In the genomic region with DNA sequence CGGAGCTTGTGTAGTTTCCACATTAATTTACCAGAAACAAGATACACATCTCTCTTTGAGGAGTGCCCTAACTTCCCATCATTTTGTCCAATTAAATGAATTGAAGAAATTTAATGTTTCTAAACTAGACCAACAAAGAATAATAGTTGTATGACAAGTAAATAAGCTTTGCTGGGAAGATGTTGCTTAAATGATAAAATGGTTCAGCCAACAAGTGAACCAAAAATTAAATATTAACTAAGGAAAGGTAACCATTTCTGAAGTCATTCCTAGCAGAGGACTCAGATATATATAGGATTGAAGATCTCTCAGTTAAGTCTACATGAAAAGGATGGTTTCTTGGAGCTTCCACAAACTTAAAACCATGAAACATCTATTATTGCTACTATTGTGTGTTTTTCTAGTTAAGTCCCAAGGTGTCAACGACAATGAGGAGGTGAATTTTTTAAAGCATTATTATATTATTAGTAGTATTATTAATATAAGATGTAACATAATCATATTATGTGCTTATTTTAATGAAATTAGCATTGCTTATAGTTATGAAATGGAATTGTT, we compare ENCODE assay signal across 35 cellular contexts. TPM values are rescaled to one million over a fixed set of nuclear protein-coding genes. Genes with fewer than 3 reads are reported as not detected.
"Had no signal": no experiment of that assay in that cellular context is flagged by ENCODE, and none has a peak within 500 bp of the region (broad histone marks: within the 10 kb centered on the region; RNA-seq: fewer than 3 reads in every experiment).

A gene (plus strand): TSS at position 315 of the 558 bp plus-strand sequence. CDS start 8 bp downstream, at position 323.

- H3K4me1 ChIP-seq: breast epithelium, esophagus muscularis mucosa, heart left ventricle, lower lobe of right lung, neural progenitor cell, parathyroid adenoma, thyroid gland, upper lobe of right lung had no signal

- H3K4me3 ChIP-seq: breast epithelium, esophagus muscularis mucosa, heart left ventricle, lower lobe of right lung, neural progenitor cell, thyroid gland, upper lobe of right lung had no signal

- H3K9me3 ChIP-seq: breast epithelium, esophagus muscularis mucosa, heart left ventricle, lower lobe of right lung, thyroid gland, upper lobe of right lung had no signal

- H3K27ac ChIP-seq: breast epithelium, esophagus muscularis mucosa, foreskin keratinocyte, heart left ventricle, lower lobe of right lung, neural progenitor cell, parathyroid adenoma, thyroid gland, upper lobe of right lung, VCaP had no signal

- ATAC-seq: activated T-helper 17 cell treated with anti-CD3 and anti-CD28 coated beads, Interleukin-2, amount 50 U/mL, for 72 hours; foreskin keratinocyte; heart left ventricle; lower lobe of right lung; natural killer cell; right cardiac atrium; stimulated activated effector memory CD8-positive, alpha-beta T cell treated with anti-CD3 and anti-CD28 coated beads, Interleukin-12 subunit alpha, Interleukin-12 subunit beta, amount 100 ng/mL, for 72 hours; stimulated activated naive CD8-positive, alpha-beta T cell treated with anti-CD3 and anti-CD28 coated beads, Interleukin-15, amount 100 ng/mL, for 72 hours; upper lobe of right lung had no signal

- H3K27ac Mint-ChIP-seq: activated T-cell treated with anti-CD3 and anti-CD28 coated beads, Interleukin-2, amount 50 U/mL, for 24 hours; activated T-helper 17 cell treated with anti-CD3 and anti-CD28 coated beads, Interleukin-2, amount 50 U/mL, for 72 hours; dendritic cell treated with granulocyte-macrophage colony-stimulating factor and Interleukin-4, amounts not matched to agents 40 ng/mL and 50 ng/mL, for 4 days; endodermal cell; natural killer cell; neural progenitor cell; stimulated activated effector memory CD8-positive, alpha-beta T cell treated with anti-CD3 and anti-CD28 coated beads, Interleukin-12 subunit alpha, Interleukin-12 subunit beta, amount 100 ng/mL, for 72 hours; stimulated activated naive CD8-positive, alpha-beta T cell treated with anti-CD3 and anti-CD28 coated beads, Interleukin-15, amount 100 ng/mL, for 72 hours; T-helper 1 cell treated with Interleukin-12 subunit alpha and Interleukin-12 subunit beta and Interleukin-4 antibody, amounts not matched to agents 30 μg/mL and 1 μg/mL, for 36 hours had no signal

- H3K27me3 ChIP-seq: breast epithelium, esophagus muscularis mucosa, foreskin keratinocyte, heart left ventricle, neural progenitor cell, thyroid gland, upper lobe of right lung had no signal

- H3K4me1 Mint-ChIP-seq: activated T-helper 17 cell treated with anti-CD3 and anti-CD28 coated beads, Interleukin-2, amount 50 U/mL, for 72 hours; natural killer cell; neural progenitor cell; stimulated activated effector memory CD8-positive, alpha-beta T cell treated with anti-CD3 and anti-CD28 coated beads, Interleukin-12 subunit alpha, Interleukin-12 subunit beta, amount 100 ng/mL, for 72 hours; stimulated activated naive CD8-positive, alpha-beta T cell treated with anti-CD3 and anti-CD28 coated beads, Interleukin-15, amount 100 ng/mL, for 72 hours had no signal

- H3K36me3 Mint-ChIP-seq: natural killer cell; neural progenitor cell; stimulated activated effector memory CD8-positive, alpha-beta T cell treated with anti-CD3 and anti-CD28 coated beads, Interleukin-12 subunit alpha, Interleukin-12 subunit beta, amount 100 ng/mL, for 72 hours had no signal

- FAIRE-seq: TTC549 had no signal

- H3K4me3 Mint-ChIP-seq: activated T-cell treated with anti-CD3 and anti-CD28 coated beads, Interleukin-2, amount 50 U/mL, for 24 hours; activated T-helper 17 cell treated with anti-CD3 and anti-CD28 coated beads, Interleukin-2, amount 50 U/mL, for 72 hours; dendritic cell treated with granulocyte-macrophage colony-stimulating factor and Interleukin-4, amounts not matched to agents 40 ng/mL and 50 ng/mL, for 4 days; endodermal cell; natural killer cell; neural progenitor cell; stimulated activated effector memory CD8-positive, alpha-beta T cell treated with anti-CD3 and anti-CD28 coated beads, Interleukin-12 subunit alpha, Interleukin-12 subunit beta, amount 100 ng/mL, for 72 hours; stimulated activated naive CD8-positive, alpha-beta T cell treated with anti-CD3 and anti-CD28 coated beads, Interleukin-15, amount 100 ng/mL, for 72 hours; T-helper 1 cell treated with Interleukin-12 subunit alpha and Interleukin-12 subunit beta and Interleukin-4 antibody, amounts not matched to agents 30 μg/mL and 1 μg/mL, for 36 hours had no signal

- H3K36me3 ChIP-seq: breast epithelium, esophagus muscularis mucosa, heart left ventricle, lower lobe of right lung, neural progenitor cell, thyroid gland, upper lobe of right lung had no signal

- H3K9me3 Mint-ChIP-seq: activated T-cell treated with anti-CD3 and anti-CD28 coated beads, Interleukin-2, amount 50 U/mL, for 24 hours; activated T-helper 17 cell treated with anti-CD3 and anti-CD28 coated beads, Interleukin-2, amount 50 U/mL, for 72 hours; dendritic cell treated with granulocyte-macrophage colony-stimulating factor and Interleukin-4, amounts not matched to agents 40 ng/mL and 50 ng/mL, for 4 days; endodermal cell; natural killer cell; neural progenitor cell; stimulated activated effector memory CD8-positive, alpha-beta T cell treated with anti-CD3 and anti-CD28 coated beads, Interleukin-12 subunit alpha, Interleukin-12 subunit beta, amount 100 ng/mL, for 72 hours; stimulated activated naive CD8-positive, alpha-beta T cell treated with anti-CD3 and anti-CD28 coated beads, Interleukin-15, amount 100 ng/mL, for 72 hours; T-helper 1 cell treated with Interleukin-12 subunit alpha and Interleukin-12 subunit beta and Interleukin-4 antibody, amounts not matched to agents 30 μg/mL and 1 μg/mL, for 36 hours had no signal

- H3K9ac ChIP-seq: neural progenitor cell, parathyroid adenoma had no signal

- DNase-seq: activated CD4-positive, alpha-beta T cell treated with anti-CD3 and anti-CD28 coated beads for 48 hours; activated CD4-positive, alpha-beta T cell treated with anti-CD3 and anti-CD28 coated beads, Interleukin-2, amount 50 U/mL, for 48 hours; activated CD8-positive, alpha-beta memory T cell treated with anti-CD3 and anti-CD28 coated beads, Interleukin-2, amount 50 U/mL, for 4 hours; activated gamma-delta T cell treated with Interleukin-2 at 50 U/mL for 16 hours; activated naive CD4-positive, alpha-beta T cell treated with anti-CD3 and anti-CD28 coated beads, Interleukin-2, amount 50 U/mL, for 16 hours; activated T-cell treated with anti-CD3 and anti-CD28 coated beads, Interleukin-2, amount 50 U/mL, for 24 hours; amygdala; central memory CD4-positive, alpha-beta T cell; endodermal cell; foreskin keratinocyte; heart left ventricle; islet precursor cell; lower lobe of right lung; mesenchymal stem cell; natural killer cell; occipital lobe; right cardiac atrium; stimulated activated CD4-positive, alpha-beta T cell treated with anti-CD3 and anti-CD28 coated beads, Interleukin-4, amount 100 ng/mL, for 24 hours; stimulated activated naive CD8-positive, alpha-beta T cell treated with anti-CD3 and anti-CD28 coated beads, Interleukin-15, amount 100 ng/mL, for 72 hours; T-helper 9 cell; thyroid gland; upper lobe of right lung had no signal

- H3K27me3 Mint-ChIP-seq: dendritic cell treated with granulocyte-macrophage colony-stimulating factor and Interleukin-4, amounts not matched to agents 40 ng/mL and 50 ng/mL, for 4 days had no signal

RNA-seq across cellular contexts. Expression of the gene that starts here (rescaled TPM):
- total RNA-seq: activated CD8-positive, alpha-beta memory T cell treated with anti-CD3 and anti-CD28 coated beads for 36 hours; activated T-helper 17 cell treated with anti-CD3 and anti-CD28 coated beads, Interleukin-2, amount 50 U/mL, for 72 hours; esophagus muscularis mucosa; foreskin keratinocyte; mononuclear cell; natural killer cell; pulmonary artery endothelial cell had no signal
- polyA plus RNA-seq: foreskin keratinocyte had no signal
